ENCODE assay signal across 21 cellular contexts in the genomic region with DNA sequence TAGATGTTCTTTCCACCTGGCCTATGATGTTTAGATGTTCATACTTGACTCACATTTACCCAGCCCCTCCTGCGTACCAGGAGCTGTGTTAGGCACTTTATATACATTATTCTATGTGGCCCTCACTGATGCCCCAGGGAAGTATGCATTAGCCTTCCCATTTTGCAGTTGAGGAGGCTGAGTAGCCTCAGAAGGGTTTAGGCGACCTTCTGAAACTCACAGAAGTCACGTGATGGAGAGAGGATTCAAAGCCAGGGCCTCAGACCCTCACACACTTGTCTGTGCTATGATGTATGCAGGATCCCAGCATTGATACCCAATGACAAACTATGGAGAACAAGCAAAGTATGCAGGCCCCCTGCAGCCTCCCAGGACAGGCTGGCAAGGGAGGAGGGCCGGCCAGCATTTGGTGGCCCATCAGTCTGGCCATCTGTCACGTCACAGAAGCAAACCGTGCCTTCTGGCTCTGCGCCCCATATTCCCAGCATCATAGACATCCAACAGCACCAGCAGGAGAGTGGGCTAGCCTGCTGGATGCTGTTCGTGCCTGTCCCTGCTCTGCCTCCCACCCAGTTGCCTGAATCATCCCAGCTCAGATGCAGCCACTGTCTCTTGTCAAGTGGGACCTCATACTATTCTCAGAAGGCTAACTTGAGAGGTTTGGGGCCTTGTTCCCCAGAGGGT. TPM values are rescaled to one million over a fixed set of nuclear protein-coding genes. Genes with fewer than 3 reads are reported as not detected.
A peak's percentile ranks its signal among the peaks of the same experiment; 100 is the strongest.
DNase-seq lines count a peak whose midpoint lies in the region; ATAC-seq, FAIRE-seq and TF ChIP-seq lines count a peak whose summit lies in the region.
"Had no signal": no experiment of that assay in that cellular context is flagged by ENCODE, and none has a peak within 500 bp of the region (broad histone marks: within the 10 kb centered on the region; RNA-seq: fewer than 3 reads in every experiment).

No MANE protein-coding gene starts in this region.

- H3K27me3 ChIP-seq in BLaER1: no peaks in the 10 kb centered on the region
- no peaks in the 10 kb centered on the region for H3K27me3 ChIP-seq in H1 (replicated peaks in 1 of 4; ENCODE audit: control insufficient read depth in 3 of 4, extremely low read depth in 1 of 4, insufficient read depth in 3 of 4, low read length in 3 of 4)
- no peaks in the 10 kb centered on the region for H3K27me3 ChIP-seq in trophoblast cell (ENCODE audit: insufficient read depth, low read length)
- H3K27me3 ChIP-seq: Peyer's patch had no signal

- H3K9me3 Mint-ChIP-seq in activated CD4-positive, alpha-beta T cell treated with anti-CD3 and anti-CD28 coated beads, Interleukin-2, amount 10 ng/mL, durations not matched to agents 7 days and 5 days: no peaks in the 10 kb centered on the region

- no peak overlapping the region for H2BK120ac ChIP-seq in H1 (replicated peaks; ENCODE audit: low read depth, low read length)
- H2BK120ac ChIP-seq in trophoblast cell (ENCODE audit: insufficient read depth, low read length, poor library complexity): peak overlapping the region; percentile 36

- H4K8ac ChIP-seq in H1 (ENCODE audit: extremely low read depth, insufficient read depth, low read length) (peak overlapping the region; percentile 37; the same call in 1 of the 2 replicates), trophoblast cell (ENCODE audit: low read depth, low read length) (no peak overlapping the region)

- H3K27ac ChIP-seq in BLaER1 (no peak overlapping the region), H1 (ENCODE audit: low read depth, low read length) (no peak overlapping the region), trophoblast cell (ENCODE audit: low read depth, low read length) (no peak overlapping the region)
- H3K27ac ChIP-seq: A549, C4-2B, Peyer's patch had no signal

- H3K23me2 ChIP-seq in H1 (ENCODE audit: low read depth, low read length): no peaks in the 10 kb centered on the region

- H3K4me3 Mint-ChIP-seq in T-helper 17 cell: no peak overlapping the region
- H3K4me3 Mint-ChIP-seq in activated CD4-positive, alpha-beta T cell treated with anti-CD3 and anti-CD28 coated beads, Interleukin-2, amount 10 ng/mL, durations not matched to agents 7 days and 5 days: no peak overlapping the region

- H3K4ac ChIP-seq in H1 (replicated peaks; ENCODE audit: insufficient read length, low read depth, low read length): no peak overlapping the region
- H3K4ac ChIP-seq in trophoblast cell (ENCODE audit: low read depth, low read length): no peak overlapping the region

- peak overlapping the region; percentile 34 for H3K27ac Mint-ChIP-seq in T-helper 17 cell
- H3K27ac Mint-ChIP-seq in activated CD4-positive, alpha-beta T cell treated with anti-CD3 and anti-CD28 coated beads, Interleukin-2, amount 10 ng/mL, durations not matched to agents 7 days and 5 days: no peak overlapping the region

- H3K14ac ChIP-seq in H1 (ENCODE audit: insufficient read length) (no peak overlapping the region), trophoblast cell (ENCODE audit: low read length) (peak overlapping the region; percentile 68)

- no peak overlapping the region for H4K12ac ChIP-seq in trophoblast cell (ENCODE audit: low read depth, low read length)

- no peaks in the 10 kb centered on the region for H3K36me3 Mint-ChIP-seq in T-helper 17 cell (ENCODE audit: low read depth)
- no peaks in the 10 kb centered on the region for H3K36me3 Mint-ChIP-seq in activated CD4-positive, alpha-beta T cell treated with anti-CD3 and anti-CD28 coated beads, Interleukin-2, amount 10 ng/mL, durations not matched to agents 7 days and 5 days (ENCODE audit: low read depth)

- H2BK5ac ChIP-seq in H1 (ENCODE audit: low read depth, low read length) (no peak overlapping the region), trophoblast cell (ENCODE audit: low read depth, low read length, poor library complexity) (no peak overlapping the region)

- TF ChIP-seq EP300 in H1 (IDR thresholded peaks at IDR 0.05; ENCODE audit: borderline replicate concordance in 1 of 2, low read depth in 2 of 2, low read length in 2 of 2): no peak

- POLR2A ChIA-PET in H1 (lab: Charles Lee; ENCODE audit: partially characterized antibody): no interaction called here
- POLR2A ChIA-PET in activated CD4-positive, alpha-beta T cell treated with anti-CD3 and anti-CD28 coated beads, Interleukin-2, amount 10 ng/mL, durations not matched to agents 7 days and 5 days (lab: Charles Lee): no interaction called here

- no peak for DNase-seq in T-helper 17 cell
- no peak for DNase-seq in H1 (ENCODE audit: low read depth in 1 of 2, low spot score in 2 of 2)
- no peak for DNase-seq in trophoblast cell
- DNase-seq in activated CD4-positive, alpha-beta T cell treated with anti-CD3 and anti-CD28 coated beads, Interleukin-2, amount 10 ng/mL, durations not matched to agents 7 days and 5 days: no peak
- DNase-seq in activated CD8-positive, alpha-beta memory T cell treated with anti-CD3 and anti-CD28 coated beads for 24 hours: no peak
- DNase-seq: DND-41; NCI-H1417 treated with DMSO at 0.1 percent for 48 hours; NCI-H1930; NCI-H226; NCI-H526; NK-92 treated with Interleukin-12 subunit alpha and Interleukin-12 subunit beta, amount 100 ng/mL, for 24 hours; Peyer's patch had no signal

- no peak overlapping the region for H4K5ac ChIP-seq in H1 (ENCODE audit: insufficient read length, low read depth, low read length)

- TF ChIP-seq POLR2A in H1 (IDR thresholded peaks at IDR 0.05; ENCODE audit: control extremely low read depth in 1 of 2, low read depth in 2 of 2, low read length in 2 of 2): no peak

- H3K79me2 ChIP-seq in H1 (ENCODE audit: control insufficient read depth in 1 of 2, insufficient read depth in 2 of 2, low read length in 2 of 2) (no peaks in the 10 kb centered on the region), trophoblast cell (ENCODE audit: control insufficient read depth, insufficient read depth, low read length, poor library complexity) (peaks cover 3% of the 10 kb centered on the region)

- peaks cover 7% of the 10 kb centered on the region for H3K27me3 Mint-ChIP-seq in T-helper 17 cell
- H3K27me3 Mint-ChIP-seq in activated CD4-positive, alpha-beta T cell treated with anti-CD3 and anti-CD28 coated beads, Interleukin-2, amount 10 ng/mL, durations not matched to agents 7 days and 5 days: no peaks in the 10 kb centered on the region

- H3K18ac ChIP-seq in H1 (ENCODE audit: extremely low read depth, low read length) (no peak overlapping the region), trophoblast cell (ENCODE audit: low read length) (peak overlapping the region; percentile 54)

- TF ChIP-seq RAD21 in H1 (IDR thresholded peaks at IDR 0.05 in 1 of 2, conservative IDR thresholded peaks at IDR 0.05 in 1 of 2; ENCODE audit: low read depth in 2 of 2, low read length in 2 of 2): no peak

- no peaks in the 10 kb centered on the region for H4K20me1 ChIP-seq in BLaER1
- H4K20me1 ChIP-seq in H1 (replicated peaks in 1 of 2; ENCODE audit: control insufficient read depth in 1 of 2, insufficient read depth in 2 of 2, low read length in 2 of 2): peaks cover 0 to 1% of the 10 kb centered on the region in 2 experiments

- H3K9me3 ChIP-seq in BLaER1: no peaks in the 10 kb centered on the region
- H3K9me3 ChIP-seq in T-helper 17 cell (ENCODE audit: control insufficient read depth, low read length, poor library complexity, severe bottlenecking): no peaks in the 10 kb centered on the region
- H3K9me3 ChIP-seq in H1 (ENCODE audit: insufficient read depth in 2 of 2, low read depth in 1 of 2, low read length in 1 of 2): no peaks in the 10 kb centered on the region
- H3K9me3 ChIP-seq in trophoblast cell (ENCODE audit: insufficient read depth, low read depth, low read length): no peaks in the 10 kb centered on the region
- H3K9me3 ChIP-seq: A549, Peyer's patch had no signal

- H2AK5ac ChIP-seq in H1 (ENCODE audit: low read depth, low read length): no peak overlapping the region
- H2AK5ac ChIP-seq in trophoblast cell (ENCODE audit: low read length): peak overlapping the region; percentile 79

- H3K4me1 ChIP-seq in BLaER1 (peaks cover 36% of the 10 kb centered on the region), H1 (replicated peaks in 1 of 4; ENCODE audit: control insufficient read depth in 3 of 4, insufficient read depth in 4 of 4, low read length in 3 of 4) (peaks cover 2 to 15% (median 8%) of the 10 kb centered on the region in 4 experiments; a peak in 4 of 7 replicates), trophoblast cell (ENCODE audit: control insufficient read depth in 1 of 2, insufficient read depth in 2 of 2, low read length in 2 of 2) (peaks cover 19 to 29% of the 10 kb centered on the region in 2 experiments)
- H3K4me1 ChIP-seq: A549, Peyer's patch had no signal

- H3K36me3 ChIP-seq in BLaER1 (peaks cover 11% of the 10 kb centered on the region; the same call in 1 of the 2 replicates), H1 (ENCODE audit: control insufficient read depth in 2 of 4, insufficient read depth in 4 of 4, low read length in 3 of 4) (no peaks in the 10 kb centered on the region), trophoblast cell (ENCODE audit: control insufficient read depth in 1 of 2, insufficient read depth in 2 of 2, low read length in 2 of 2) (peaks cover 17 to 21% of the 10 kb centered on the region in 2 experiments)
- H3K36me3 ChIP-seq: Peyer's patch had no signal

- no peak overlapping the region for H3K23ac ChIP-seq in H1 (ENCODE audit: insufficient read length)
- no peak overlapping the region for H3K23ac ChIP-seq in trophoblast cell (ENCODE audit: low read length)

- H2AFZ ChIP-seq in H1 (ENCODE audit: low read length) (no peak overlapping the region), trophoblast cell (ENCODE audit: insufficient read depth, low read length, poor library complexity) (no peak overlapping the region)

- WGBS in H1 (ENCODE audit: extremely low coverage in 1 of 2, insufficient coverage in 1 of 2, insufficient read length in 1 of 2, insufficient replicate concordance in 2 of 2, low coverage in 1 of 2, low lambda C conversion rate in 2 of 2, missing lambda C conversion rate in 1 of 2), 2 experiments: 86% methylated on average over 7 of the region's 8 CpGs; no CpG with 5 or more reads in 1 of the 2 experiments
- no CpG with 5 or more reads among the region's 8 CpGs for WGBS in trophoblast cell (ENCODE audit: extremely low coverage, insufficient coverage, insufficient read length)

- no peak overlapping the region for H3K56ac ChIP-seq in H1 (replicated peaks; ENCODE audit: insufficient read length, low read depth, low read length)

- ATAC-seq in T-helper 17 cell (no peak), HG03139 (IDR thresholded peaks at IDR 0.05; ENCODE audit: unreplicated experiment) (no peak)

- H4K91ac ChIP-seq in H1 (replicated peaks; ENCODE audit: insufficient read length, low read length): no peak overlapping the region
- peak overlapping the region; percentile 60 for H4K91ac ChIP-seq in trophoblast cell (ENCODE audit: low read depth, low read length)

- no peak for FAIRE-seq in H1 (lab: Jason Lieb, UNC)
- FAIRE-seq: A549, D721Med, G401.6, H54 had no signal

- CTCF ChIA-PET in H1 (lab: Charles Lee; ENCODE audit: partially characterized antibody): interaction anchor here (0.6 to 1.9 kb wide), 5 partner anchors 13 to 59 kb away, joined by 3 to 7 read pairs (median 3); no protein-coding TSS in a partner anchor
- CTCF ChIA-PET in activated CD4-positive, alpha-beta T cell treated with anti-CD3 and anti-CD28 coated beads, Interleukin-2, amount 10 ng/mL, durations not matched to agents 7 days and 5 days (lab: Charles Lee): interaction anchor here (0.9 kb wide), 1 partner anchor 18 kb away, joined by 3 read pairs; no protein-coding TSS in a partner anchor

- no peak for TF ChIP-seq CTCF in H1 (IDR thresholded peaks at IDR 0.05; ENCODE audit: control extremely low read depth in 1 of 3, insufficient read depth in 1 of 3, low read depth in 1 of 3, low read length in 3 of 3)

- H3K9ac ChIP-seq in BLaER1 (no peak overlapping the region), H1 (replicated peaks in 1 of 4; ENCODE audit: extremely low read depth in 1 of 4, low read depth in 3 of 4, low read length in 3 of 4) (no peak overlapping the region; a peak in 1 of 7 replicates), trophoblast cell (ENCODE audit: low read length) (no peak overlapping the region)

- no peak overlapping the region for H2BK20ac ChIP-seq in H1 (ENCODE audit: low read length)

- H2BK15ac ChIP-seq in H1 (ENCODE audit: low read length): no peak overlapping the region

- no peaks in the 10 kb centered on the region for H3K79me1 ChIP-seq in H1 (ENCODE audit: low read depth, low read length)
- peaks cover 31% of the 10 kb centered on the region for H3K79me1 ChIP-seq in trophoblast cell (ENCODE audit: low read length)

- H2BK12ac ChIP-seq in H1 (ENCODE audit: low read depth, low read length) (peak overlapping the region; percentile 55; the same call in 1 of the 2 replicates), trophoblast cell (ENCODE audit: low read length) (peak overlapping the region; percentile 55)

- peaks cover 2% of the 10 kb centered on the region for H3K4me1 Mint-ChIP-seq in T-helper 17 cell
- no peaks in the 10 kb centered on the region for H3K4me1 Mint-ChIP-seq in activated CD4-positive, alpha-beta T cell treated with anti-CD3 and anti-CD28 coated beads, Interleukin-2, amount 10 ng/mL, durations not matched to agents 7 days and 5 days

- H3K4me2 ChIP-seq in BLaER1: peak overlapping the region; percentile 43
- H3K4me2 ChIP-seq in H1 (ENCODE audit: insufficient read depth in 1 of 2, low read depth in 2 of 2, low read length in 2 of 2): no peak overlapping the region
- no peak overlapping the region for H3K4me2 ChIP-seq in trophoblast cell (ENCODE audit: low read length)
- H3K4me2 ChIP-seq: A549 had no signal

- H3K4me3 ChIP-seq in BLaER1 (no peak overlapping the region), H1 (ENCODE audit: extremely low read depth in 1 of 4, insufficient read depth in 2 of 4, low read depth in 3 of 4, low read length in 4 of 4) (no peak overlapping the region), trophoblast cell (ENCODE audit: low read depth, low read length) (no peak overlapping the region)
- H3K4me3 ChIP-seq: A549, Peyer's patch had no signal

RNA-seq across cellular contexts. Expression of gene EHD3, which starts 33.6 kb away (rescaled TPM):
- total RNA-seq in T-helper 17 cell: 10 to 100 TPM in 1 of 2 donors, 1 to 10 TPM in 1; 3.9 to 23.5 TPM
- total RNA-seq in H1 (2021; fragmentation: NEBNext Ultra II Directional; extraction: Animal tissue kit (Norgen Biotek cat#: 25700)): 12.0 TPM in 2 replicates
- 9.3 and 10.2 TPM in 2 replicates for polyA plus RNA-seq in H1 (2011; rRNA removed)
- polyA plus RNA-seq in H1 (2011; cell fraction: cytosol; rRNA removed): 10.8 TPM
- polyA plus RNA-seq in H1 (2011; cell fraction: nucleus; rRNA removed): 8.1 TPM
- polyA plus RNA-seq in H1 (2012, experiment 1 of 2): 9.2 to 9.9 TPM (median 9.7 TPM) in 4 replicates
- 7.2 TPM for polyA plus RNA-seq in H1 (2012, experiment 2 of 2)
- 4.8 TPM for polyA plus RNA-seq in H1 (2013, experiment 1 of 2)
- polyA plus RNA-seq in H1 (2013, experiment 2 of 2): 4.9 TPM
- 15.0 and 18.2 TPM in 2 replicates for polyA minus RNA-seq in H1 (2011; rRNA and poly(A)+ RNA removed)
- 8.7 TPM for polyA minus RNA-seq in H1 (2011; cell fraction: cytosol; rRNA and poly(A)+ RNA removed)
- 8.3 TPM for polyA minus RNA-seq in H1 (2011; cell fraction: nucleus; rRNA and poly(A)+ RNA removed)
- 26.5 and 29.5 TPM in 2 replicates for polyA plus RNA-seq in trophoblast cell (2013)
- under 1 TPM; 0.44 to 0.50 TPM for total RNA-seq in activated CD4-positive, alpha-beta T cell treated with anti-CD3 and anti-CD28 coated beads, Interleukin-2, amount 10 ng/mL, durations not matched to agents 7 days and 5 days
- total RNA-seq: HT-29 had no signal

RNA-seq across cellular contexts. Expression of gene CAPN14, which starts 50.3 kb away (rescaled TPM):
- total RNA-seq in T-helper 17 cell: under 1 TPM; 0.18 to 0.65 TPM
- total RNA-seq in H1 (2021; fragmentation: NEBNext Ultra II Directional; extraction: Animal tissue kit (Norgen Biotek cat#: 25700)): 0.07 and 0.08 TPM in 2 replicates
- 0.05 TPM in 1 of 2 replicates, not detected in the other for polyA plus RNA-seq in H1 (2011; rRNA removed)
- polyA plus RNA-seq in H1 (2011; cell fraction: cytosol; rRNA removed): 0.08 TPM
- polyA plus RNA-seq in H1 (2011; cell fraction: nucleus; rRNA removed): 0.07 TPM
- 0.05 to 0.08 TPM (median 0.05 TPM) in 3 of 4 replicates, not detected in the other for polyA plus RNA-seq in H1 (2012, experiment 1 of 2)
- not detected for polyA plus RNA-seq in H1 (2012, experiment 2 of 2)
- 0.06 TPM for polyA plus RNA-seq in H1 (2013, experiment 1 of 2)
- 0.04 TPM for polyA plus RNA-seq in H1 (2013, experiment 2 of 2)
- polyA minus RNA-seq in H1 (2011; rRNA and poly(A)+ RNA removed): 0.09 and 0.12 TPM in 2 replicates
- polyA minus RNA-seq in H1 (2011; cell fraction: cytosol; rRNA and poly(A)+ RNA removed): not detected
- 0.30 TPM for polyA minus RNA-seq in H1 (2011; cell fraction: nucleus; rRNA and poly(A)+ RNA removed)
- polyA plus RNA-seq in trophoblast cell (2013): 0.64 and 0.81 TPM in 2 replicates
- under 1 TPM; 0.10 to 0.12 TPM for total RNA-seq in activated CD4-positive, alpha-beta T cell treated with anti-CD3 and anti-CD28 coated beads, Interleukin-2, amount 10 ng/mL, durations not matched to agents 7 days and 5 days
- total RNA-seq: HT-29, MCF 10A had no signal
